ENCODE assay signal across 17 cellular contexts in the genomic region with DNA sequence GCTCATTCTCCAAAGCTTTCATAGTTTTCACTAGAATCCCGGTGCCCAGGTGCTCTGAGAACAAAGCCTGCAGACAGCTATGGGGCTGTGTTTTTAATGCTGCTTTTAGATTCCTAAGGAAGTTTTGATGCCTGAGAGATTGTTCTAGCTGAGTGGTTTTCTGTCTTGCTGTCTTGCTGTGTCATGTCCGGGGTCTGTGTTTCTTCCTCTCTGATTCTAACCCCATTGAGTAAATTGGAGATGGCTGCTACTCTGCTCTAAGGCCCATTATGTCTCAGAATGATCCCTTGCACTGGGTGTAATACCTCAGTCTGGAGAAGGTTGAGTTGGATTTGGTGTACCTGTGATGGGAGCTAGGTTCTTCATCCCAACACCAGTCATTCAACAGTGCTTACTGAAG.
DNase-seq lines count a peak whose midpoint lies in the region; ATAC-seq and TF ChIP-seq lines count a peak whose summit lies in the region.
"Had no signal": no experiment of that assay in that cellular context is flagged by ENCODE, and none has a peak within 500 bp of the region (broad histone marks: within the 10 kb centered on the region; RNA-seq: fewer than 3 reads in every experiment).

No MANE protein-coding gene starts in this region.

- in situ Hi-C loops in ACHN (cut with HindIII; ENCODE audit: low pct_ligation_motif_present, low pct_unique_long_range_greater_than_20kb, low sequenced_read_pairs), result no loop called here

- peak overlapping the region; percentile 62 for H3K27ac Mint-ChIP-seq in mesothelial cell of epicardium

- H3K4me1 Mint-ChIP-seq in mesothelial cell of epicardium, result peaks cover 46% of the 10 kb centered on the region

- no peaks in the 10 kb centered on the region for H3K9me3 ChIP-seq in ascending aorta
- H3K9me3 ChIP-seq in adrenal gland (replicated peaks in 1 of 3), result no peaks in the 10 kb centered on the region
- H3K9me3 ChIP-seq in left lung, result no peaks in the 10 kb centered on the region

- H3K36me3 ChIP-seq in ascending aorta (no peaks in the 10 kb centered on the region), adrenal gland (replicated peaks in 1 of 2) (no peaks in the 10 kb centered on the region), H7 (replicated peaks; ENCODE audit: control insufficient read depth, insufficient read depth, low read length) (no peaks in the 10 kb centered on the region), left lung (no peaks in the 10 kb centered on the region)

- H3K4me3 Mint-ChIP-seq in mesothelial cell of epicardium, result no peak overlapping the region

- peak; percentile 33 for DNase-seq in ACHN
- no peak for DNase-seq in ascending aorta (ENCODE audit: low spot score in 2 of 2)
- no peak for DNase-seq in mesothelial cell of epicardium (ENCODE audit: low spot score in 2 of 2, unreplicated experiment in 2 of 2)
- DNase-seq in adrenal gland, result no peak
- no peak for DNase-seq in H7
- no peak for DNase-seq in left lung
- DNase-seq: activated CD4-positive, alpha-beta T cell treated with anti-CD3 and anti-CD28 coated beads, Interleukin-2, amount 50 U/mL, for 48 hours; anterior cingulate cortex; islet precursor cell; NCI-H1105; NCI-H774; nucleus accumbens; stimulated activated CD4-positive, alpha-beta T cell treated with anti-CD3 and anti-CD28 coated beads, Interleukin-1b, Interleukin-23, amount 100 ng/mL, for 48 hours; SW 1271 had no signal

- WGBS in adrenal gland, 4 donors, result 75 to 91% (median 81%) methylated on average over 2 of the region's 2 CpGs

- H3K4me1 ChIP-seq in ascending aorta (peaks cover 4 to 53% of the 10 kb centered on the region in 2 donors), adrenal gland (replicated peaks in 1 of 2) (peaks cover 0 to 53% of the 10 kb centered on the region in 2 donors), left lung (peaks cover 0 to 58% of the 10 kb centered on the region in 2 donors)

- no peaks in the 10 kb centered on the region for H3K27me3 ChIP-seq in ascending aorta
- H3K27me3 ChIP-seq in adrenal gland, result no peaks in the 10 kb centered on the region
- no peaks in the 10 kb centered on the region for H3K27me3 ChIP-seq in H7 (ENCODE audit: control insufficient read depth, insufficient read depth, low read length)
- no peaks in the 10 kb centered on the region for H3K27me3 ChIP-seq in left lung

- H3K4me3 ChIP-seq in ascending aorta (peak overlapping the region in 1 of 2 donors; percentile 39), adrenal gland (no peak overlapping the region), H7 (ENCODE audit: insufficient read depth, low read depth, low read length) (no peak overlapping the region), left lung (no peak overlapping the region)

- no peaks in the 10 kb centered on the region for H3K9me3 Mint-ChIP-seq in mesothelial cell of epicardium

- peaks cover 4% of the 10 kb centered on the region for H3K36me3 Mint-ChIP-seq in mesothelial cell of epicardium

- H3K27ac ChIP-seq in ascending aorta (peak overlapping the region; percentile 50 to 65), adrenal gland (peak overlapping the region in 2 of 5 donors; percentile 55 to 63), left lung (peak overlapping the region in 1 of 2 donors; percentile 43)
- H3K27ac ChIP-seq: C4-2B had no signal

- ATAC-seq in GM18868 (IDR thresholded peaks at IDR 0.05; ENCODE audit: unreplicated experiment), result peak; percentile 61
- ATAC-seq in HG02938 (IDR thresholded peaks at IDR 0.05; ENCODE audit: unreplicated experiment), result no peak
- no peak for ATAC-seq in left lung

- intact Hi-C loops in ascending aorta (cut with DNase I), result no loop called here
- intact Hi-C loops in adrenal gland (cut with DNase I), result no loop called here
- intact Hi-C loops in left lung (cut with DNase I), result no loop called here

- TF ChIP-seq CTCF in ascending aorta (IDR thresholded peaks at IDR 0.05) (no peak), mesothelial cell of epicardium (IDR thresholded peaks at IDR 0.05; ENCODE audit: unreplicated experiment) (no peak), adrenal gland (IDR thresholded peaks at IDR 0.05) (no peak), left lung (IDR thresholded peaks at IDR 0.05) (no peak)

- no peaks in the 10 kb centered on the region for H3K27me3 Mint-ChIP-seq in mesothelial cell of epicardium (ENCODE audit: low read depth)

- no peak for TF ChIP-seq POLR2A in adrenal gland (IDR thresholded peaks at IDR 0.05)
